In genomic region chr7:69668339-69668738, GRCh38 we compare ENCODE assay signal across 1 cellular context.
TF ChIP-seq lines count a peak whose summit lies in the region.

No MANE protein-coding gene starts in this region.

TF ChIP-seq in GM12878, 131 proteins besides CTCF, POLR2A, EP300 and RAD21 (continued from another document):
- TF ChIP-seq ELK1 (IDR thresholded peaks at IDR 0.05; ENCODE audit: low read depth, low read length) (no peak), SUZ12 (IDR thresholded peaks at IDR 0.05; ENCODE audit: unreplicated experiment) (no peak), ETV6 (conservative IDR thresholded peaks at IDR 0.05 in 1 of 2, IDR thresholded peaks at IDR 0.05 in 1 of 2; ENCODE audit: borderline replicate concordance in 1 of 2, low read depth in 1 of 2) (no peak), ATF7 (IDR thresholded peaks at IDR 0.05; ENCODE audit: low read depth) (peak; percentile 74), MTA3 (IDR thresholded peaks at IDR 0.05; ENCODE audit: borderline replicate concordance, low read length) (no peak), POLR2AphosphoS2 (IDR thresholded peaks at IDR 0.05; ENCODE audit: low read depth, low read length) (no peak), CBX5 (IDR thresholded peaks at IDR 0.05; ENCODE audit: low read depth) (no peak), ZNF217 (IDR thresholded peaks at IDR 0.05) (no peak), SIN3A (IDR thresholded peaks at IDR 0.05; ENCODE audit: low read depth, low read length) (no peak), BHLHE40 (IDR thresholded peaks at IDR 0.05; ENCODE audit: borderline replicate concordance in 1 of 2, low read depth in 2 of 2, low read length in 1 of 2) (peak; percentile 31 to 38; a peak in 1 of 4 replicates), POLR2AphosphoS5 (IDR thresholded peaks at IDR 0.05; ENCODE audit: low read length) (no peak), ZNF207 (IDR thresholded peaks at IDR 0.05; ENCODE audit: borderline replicate concordance) (no peak), CEBPB (IDR thresholded peaks at IDR 0.05; ENCODE audit: borderline replicate concordance in 1 of 2, low read depth in 2 of 2, low read length in 2 of 2) (peak in 1 of 2 experiments; percentile 32; a peak in 1 of 4 replicates)
- TF ChIP-seq, protein P1, sequence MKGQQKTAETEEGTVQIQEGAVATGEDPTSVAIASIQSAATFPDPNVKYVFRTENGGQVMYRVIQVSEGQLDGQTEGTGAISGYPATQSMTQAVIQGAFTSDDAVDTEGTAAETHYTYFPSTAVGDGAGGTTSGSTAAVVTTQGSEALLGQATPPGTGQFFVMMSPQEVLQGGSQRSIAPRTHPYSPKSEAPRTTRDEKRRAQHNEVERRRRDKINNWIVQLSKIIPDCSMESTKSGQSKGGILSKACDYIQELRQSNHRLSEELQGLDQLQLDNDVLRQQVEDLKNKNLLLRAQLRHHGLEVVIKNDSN (IDR thresholded peaks at IDR 0.05; ENCODE audit: borderline replicate concordance, extremely low read length, insufficient read depth, low read depth, low read length): no peak
TF ChIP-seq in GM12878: peak in this region for 6.
